ENCODE assay signal across 23 cellular contexts in genomic region chr14:95424533-95424932, GRCh38.
DNase-seq lines count a peak whose midpoint lies in the region; ATAC-seq, FAIRE-seq and TF ChIP-seq lines count a peak whose summit lies in the region.
"Had no signal": no experiment of that assay in that cellular context is flagged by ENCODE, and none has a peak within 500 bp of the region (broad histone marks: within the 10 kb centered on the region; RNA-seq: fewer than 3 reads in every experiment).

No MANE protein-coding gene starts in this region.

- H3K36me3 ChIP-seq in adrenal gland (replicated peaks in 1 of 2) (no peaks in the 10 kb centered on the region), pancreas (no peaks in the 10 kb centered on the region)
- H3K36me3 ChIP-seq in naive thymus-derived CD4-positive, alpha-beta T cell (ENCODE audit: control insufficient read depth in 2 of 3, insufficient read depth in 3 of 3, low read length in 3 of 3): peaks cover 0 to 66% (median 5%) of the 10 kb centered on the region in 3 experiments
- H3K36me3 ChIP-seq: HAP-1, neural progenitor cell, Peyer's patch had no signal

- no peaks in the 10 kb centered on the region for H3K27me3 Mint-ChIP-seq in naive thymus-derived CD4-positive, alpha-beta T cell
- H3K27me3 Mint-ChIP-seq: CD4-positive, CD25-positive, alpha-beta regulatory T cell; IgD-negative memory B cell had no signal

- H3K4me3 ChIP-seq in adrenal gland (no peak overlapping the region), fibroblast of villous mesenchyme (ENCODE audit: low read depth, low read length) (no peak overlapping the region), pancreas (no peak overlapping the region)
- no peak overlapping the region for H3K4me3 ChIP-seq in naive thymus-derived CD4-positive, alpha-beta T cell (ENCODE audit: low read length)
- H3K4me3 ChIP-seq: HAP-1, mucosa of descending colon, neural progenitor cell, Peyer's patch had no signal

- peaks cover 0 to 7% of the 10 kb centered on the region in 2 donors for H3K4me1 ChIP-seq in adrenal gland (replicated peaks in 1 of 2)
- H3K4me1 ChIP-seq in pancreas: no peaks in the 10 kb centered on the region
- H3K4me1 ChIP-seq in naive thymus-derived CD4-positive, alpha-beta T cell (ENCODE audit: control insufficient read depth in 2 of 2, insufficient read depth in 2 of 2, low read length in 2 of 2): no peaks in the 10 kb centered on the region
- H3K4me1 ChIP-seq: HAP-1, neural progenitor cell, Peyer's patch had no signal

- WGBS in adrenal gland, 4 donors: 35 to 57% (median 43%) methylated on average over 5 of the region's 5 CpGs
- 38 to 47% methylated on average over 5 of the region's 5 CpGs for WGBS in pancreas, 2 donors

- H3K27ac ChIP-seq in adrenal gland (peak overlapping the region in 2 of 5 donors; percentile 53 to 61), pancreas (no peak overlapping the region)
- H3K27ac ChIP-seq in naive thymus-derived CD4-positive, alpha-beta T cell (ENCODE audit: low read depth, low read length): no peak overlapping the region
- H3K27ac ChIP-seq: neural progenitor cell, Peyer's patch had no signal

- CTCF ChIA-PET in naive thymus-derived CD4-positive, alpha-beta T cell (lab: Charles Lee): no interaction called here

- H3K9me3 ChIP-seq in adrenal gland (replicated peaks in 1 of 3): no peaks in the 10 kb centered on the region
- H3K9me3 ChIP-seq in pancreas: no peaks in the 10 kb centered on the region
- H3K9me3 ChIP-seq in naive thymus-derived CD4-positive, alpha-beta T cell (ENCODE audit: control insufficient read depth in 2 of 3, low read length in 3 of 3): no peaks in the 10 kb centered on the region
- H3K9me3 ChIP-seq: HAP-1, mucosa of descending colon, Peyer's patch, SK-N-SH had no signal

- POLR2A ChIA-PET in naive thymus-derived CD4-positive, alpha-beta T cell (lab: Charles Lee): no interaction called here

- H3K36me3 Mint-ChIP-seq in naive thymus-derived CD4-positive, alpha-beta T cell: peaks cover 19 to 69% (median 49%) of the 10 kb centered on the region in 5 donors
- H3K36me3 Mint-ChIP-seq: neural progenitor cell had no signal

- no peaks in the 10 kb centered on the region for H3K27me3 ChIP-seq in adrenal gland
- H3K27me3 ChIP-seq in pancreas: no peaks in the 10 kb centered on the region
- H3K27me3 ChIP-seq in naive thymus-derived CD4-positive, alpha-beta T cell (ENCODE audit: control insufficient read depth in 2 of 2, insufficient read depth in 2 of 2, low read length in 2 of 2): no peaks in the 10 kb centered on the region
- H3K27me3 ChIP-seq: neural progenitor cell, Peyer's patch had no signal

- peaks cover 0 to 6% (median 0%) of the 10 kb centered on the region in 7 donors for H3K4me1 Mint-ChIP-seq in naive thymus-derived CD4-positive, alpha-beta T cell

- TF ChIP-seq CTCF in adrenal gland (IDR thresholded peaks at IDR 0.05) (no peak), fibroblast of villous mesenchyme (IDR thresholded peaks at IDR 0.05; ENCODE audit: insufficient read depth, low read depth, low read length) (no peak), pancreas (IDR thresholded peaks at IDR 0.05) (no peak)

- peaks cover 0 to 7% (median 0%) of the 10 kb centered on the region in 11 donors for H3K9me3 Mint-ChIP-seq in naive thymus-derived CD4-positive, alpha-beta T cell

- TF ChIP-seq POLR2A in adrenal gland (IDR thresholded peaks at IDR 0.05): no peak

- no peak overlapping the region for H3K27ac Mint-ChIP-seq in naive thymus-derived CD4-positive, alpha-beta T cell
- H3K27ac Mint-ChIP-seq: neural progenitor cell had no signal

- no peak overlapping the region for H3K4me3 Mint-ChIP-seq in naive thymus-derived CD4-positive, alpha-beta T cell
- H3K4me3 Mint-ChIP-seq: CD4-positive, CD25-positive, alpha-beta regulatory T cell; IgD-negative memory B cell; neural progenitor cell had no signal

- DNase-seq in EH (ENCODE audit: low read depth): peak; percentile 11
- peak in 6 of 7 donors; percentile 39 to 93 (median 74) for DNase-seq in adrenal gland
- peak; percentile 74 for DNase-seq in fibroblast of villous mesenchyme (ENCODE audit: low read depth)
- no peak for DNase-seq in pancreas
- no peak for DNase-seq in T-helper 2 cell
- DNase-seq in HPDE6-E6E7 (ENCODE audit: extremely low spot score): no peak
- no peak for DNase-seq in naive thymus-derived CD4-positive, alpha-beta T cell
- DNase-seq: activated gamma-delta T cell; CD4-positive, CD25-positive, alpha-beta regulatory T cell; DMS153; effector memory CD4-positive, alpha-beta T cell; kidney glomerular epithelial cell; mucosa of descending colon; NCI-H2081; NCI-H446 treated with DMSO at 0.1 percent for 48 hours; Peyer's patch; SK-N-SH had no signal

- intact Hi-C loops in adrenal gland (cut with DNase I): no loop called here
- intact Hi-C loops in pancreas (cut with DNase I): no loop called here
- intact Hi-C loops in naive thymus-derived CD4-positive, alpha-beta T cell (cut with micrococcal nuclease): no loop called here

- no peak for FAIRE-seq in pancreas (lab: Jason Lieb, UNC)
- FAIRE-seq: frontal cortex, GM12891 had no signal

- peak in 3 of 4 donors; percentile 36 to 60 (median 50) for ATAC-seq in pancreas
- ATAC-seq in HG03025 (IDR thresholded peaks at IDR 0.05; ENCODE audit: low FRiP score, unreplicated experiment): no peak
- ATAC-seq in naive thymus-derived CD4-positive, alpha-beta T cell: no peak
- ATAC-seq: mucosa of descending colon had no signal

Comparison
In these comparisons a context has a peak if more than half of its experiments do, and no peak if none do; other contexts are left out.
1. DNase-seq: peak in EH (single experiment), adrenal gland (6 of 7) and fibroblast of villous mesenchyme (single experiment); none in pancreas (0 of 6), T-helper 2 cell (0 of 5), HPDE6-E6E7 (single experiment) and naive thymus-derived CD4-positive, alpha-beta T cell (0 of 9).
2. ATAC-seq: peak in pancreas (3 of 4); none in HG03025 (single experiment) and naive thymus-derived CD4-positive, alpha-beta T cell (single experiment).